27 cellular contexts compared by ENCODE assay signal in genomic region chr11:70954471-70954870, GRCh38.
"Had no signal": no experiment of that assay in that cellular context is flagged by ENCODE, and none has a peak within 500 bp of the region (broad histone marks: within the 10 kb centered on the region; RNA-seq: fewer than 3 reads in every experiment).

No MANE protein-coding gene starts in this region.

- H3K36me3 ChIP-seq: heart right ventricle, left lung, neural progenitor cell, ovary, stomach, tibial artery, uterus had no signal

- H3K4me1 ChIP-seq: heart right ventricle, left lung, neural progenitor cell, testis, tibial artery, uterus had no signal

- H3K4me2 ChIP-seq: hepatocyte, neural progenitor cell had no signal

- H2AFZ ChIP-seq: hepatocyte, neural progenitor cell had no signal

- H3K79me2 ChIP-seq: hepatocyte had no signal

- H3K9ac ChIP-seq: neural progenitor cell had no signal

- H3K27ac ChIP-seq: heart right ventricle, hepatocyte, left lung, neural progenitor cell, ovary, skin epidermis, stomach, testis, tibial artery, uterus had no signal

- DNase-seq: islet precursor cell; kidney glomerular epithelial cell; left colon; left lung; mesendoderm; naive B cell; natural killer cell; nephron progenitor cell; ovary; right cardiac atrium; stimulated activated CD4-positive, alpha-beta T cell treated with anti-CD3 and anti-CD28 coated beads, Interleukin-12 subunit alpha, Interleukin-12 subunit beta, amount 100 ng/mL, for 4 hours; stimulated activated CD4-positive, alpha-beta T cell treated with anti-CD3 and anti-CD28 coated beads, Interleukin-15, amount 100 ng/mL, for 24 hours; stimulated activated CD4-positive, alpha-beta T cell treated with anti-CD3 and anti-CD28 coated beads, Interleukin-2, amount 100 ng/mL, for 24 hours; stimulated activated CD4-positive, alpha-beta T cell treated with anti-CD3 and anti-CD28 coated beads, Interleukin-4, amount 100 ng/mL, for 1 hour; stimulated activated naive B cell treated with anti-CD40 and anti-IgM and Interleukin-4, amounts not matched to agents 10 μg/mL and 1 μg/mL and 100 μg/mL, for 72 hours; stimulated activated naive CD8-positive, alpha-beta T cell treated with anti-CD3 and anti-CD28 coated beads, Interleukin-15, Interleukin-2, amounts not matched to agents 100 U/mL and 50 U/mL, for 24 hours; stomach; testis; tibial artery; trophoblast cell; uterus had no signal

- H3K9me3 ChIP-seq: ovary, stomach, testis, tibial artery had no signal

- ATAC-seq: left colon; natural killer cell; sciatic nerve; stimulated activated naive B cell treated with anti-CD40 and anti-IgM and Interleukin-4, amounts not matched to agents 10 μg/mL and 1 μg/mL and 100 μg/mL, for 72 hours; stimulated activated naive CD8-positive, alpha-beta T cell treated with anti-CD3 and anti-CD28 coated beads, Interleukin-15, Interleukin-2, amounts not matched to agents 100 U/mL and 50 U/mL, for 24 hours had no signal

- H3K27me3 ChIP-seq: hepatocyte, left lung, neural progenitor cell, ovary, stomach, testis, uterus had no signal

- H3K4me3 ChIP-seq: heart right ventricle, hepatocyte, left lung, lung, neural progenitor cell, ovary, skin epidermis, stomach, testis, tibial artery, uterus had no signal
